Comparison of ENCODE assay signal across 3 cellular contexts in the genomic region with DNA sequence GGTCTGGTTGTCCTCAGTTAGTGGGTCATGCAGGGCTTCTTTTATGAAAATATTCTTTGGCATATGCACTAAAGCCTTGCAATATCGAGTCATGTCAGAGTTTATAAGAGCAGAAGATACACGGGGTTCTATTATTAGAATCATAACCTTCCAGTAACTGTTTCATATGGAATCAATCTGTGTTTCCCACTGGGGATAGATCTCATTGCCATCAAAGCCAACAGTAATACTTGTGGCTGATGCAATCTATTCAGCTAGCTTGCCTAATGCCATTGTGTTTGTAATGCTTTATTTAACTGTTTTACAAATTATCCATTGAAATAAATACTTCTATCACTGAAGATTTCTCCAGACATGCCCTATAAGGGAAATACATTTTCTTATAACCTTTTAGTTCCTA.
TF ChIP-seq lines count a peak whose summit lies in the region.

No MANE protein-coding gene starts in this region.

TF ChIP-seq in SK-N-SH treated with all-trans-retinoic acid at 6 μM for 48 hours, 23 proteins besides CTCF, POLR2A, EP300 and RAD21:
- TF ChIP-seq, protein P1, sequence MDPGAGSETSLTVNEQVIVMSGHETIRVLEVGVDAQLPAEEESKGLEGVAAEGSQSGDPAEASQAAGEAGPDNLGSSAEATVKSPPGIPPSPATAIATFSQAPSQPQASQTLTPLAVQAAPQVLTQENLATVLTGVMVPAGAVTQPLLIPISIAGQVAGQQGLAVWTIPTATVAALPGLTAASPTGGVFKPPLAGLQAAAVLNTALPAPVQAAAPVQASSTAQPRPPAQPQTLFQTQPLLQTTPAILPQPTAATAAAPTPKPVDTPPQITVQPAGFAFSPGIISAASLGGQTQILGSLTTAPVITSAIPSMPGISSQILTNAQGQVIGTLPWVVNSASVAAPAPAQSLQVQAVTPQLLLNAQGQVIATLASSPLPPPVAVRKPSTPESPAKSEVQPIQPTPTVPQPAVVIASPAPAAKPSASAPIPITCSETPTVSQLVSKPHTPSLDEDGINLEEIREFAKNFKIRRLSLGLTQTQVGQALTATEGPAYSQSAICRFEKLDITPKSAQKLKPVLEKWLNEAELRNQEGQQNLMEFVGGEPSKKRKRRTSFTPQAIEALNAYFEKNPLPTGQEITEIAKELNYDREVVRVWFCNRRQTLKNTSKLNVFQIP (CRISPR knock-in tag; IDR thresholded peaks at IDR 0.05; ENCODE audit: borderline replicate concordance, low read depth): no peak
- no peak for TF ChIP-seq GLIS3 (CRISPR knock-in tag; IDR thresholded peaks at IDR 0.05)
- TF ChIP-seq ZC3H10 (CRISPR knock-in tag; IDR thresholded peaks at IDR 0.05): no peak

TF ChIP-seq in SK-N-SH, 30 proteins besides CTCF, POLR2A, EP300 and RAD21:
- TF ChIP-seq USF2 (IDR thresholded peaks at IDR 0.05; ENCODE audit: borderline replicate concordance, low read depth, low read length) (no peak), GATA2 (CRISPR knock-in tag; IDR thresholded peaks at IDR 0.05) (no peak), NRF1 (IDR thresholded peaks at IDR 0.05; ENCODE audit: low read depth, low read length) (no peak), POLR2AphosphoS5 (IDR thresholded peaks at IDR 0.05; ENCODE audit: low read depth, low read length) (no peak), IRF3 (IDR thresholded peaks at IDR 0.05; ENCODE audit: low read depth, low read length) (no peak), FOXM1 (IDR thresholded peaks at IDR 0.05; ENCODE audit: low read depth) (no peak), TCF12 (IDR thresholded peaks at IDR 0.05) (no peak), RCOR1 (IDR thresholded peaks at IDR 0.05; ENCODE audit: low read length) (no peak), FOXJ3 (CRISPR knock-in tag; IDR thresholded peaks at IDR 0.05) (no peak), GABPA (IDR thresholded peaks at IDR 0.05; ENCODE audit: low read depth) (no peak), FOSL2 (IDR thresholded peaks at IDR 0.05; ENCODE audit: borderline replicate concordance, low read depth) (no peak), TEAD4 (IDR thresholded peaks at IDR 0.05; ENCODE audit: borderline replicate concordance, insufficient read depth) (no peak), SMC3 (IDR thresholded peaks at IDR 0.05; ENCODE audit: low read depth, low read length) (no peak), YY1 (IDR thresholded peaks at IDR 0.05; ENCODE audit: low read depth) (no peak)
- TF ChIP-seq, protein P2, sequence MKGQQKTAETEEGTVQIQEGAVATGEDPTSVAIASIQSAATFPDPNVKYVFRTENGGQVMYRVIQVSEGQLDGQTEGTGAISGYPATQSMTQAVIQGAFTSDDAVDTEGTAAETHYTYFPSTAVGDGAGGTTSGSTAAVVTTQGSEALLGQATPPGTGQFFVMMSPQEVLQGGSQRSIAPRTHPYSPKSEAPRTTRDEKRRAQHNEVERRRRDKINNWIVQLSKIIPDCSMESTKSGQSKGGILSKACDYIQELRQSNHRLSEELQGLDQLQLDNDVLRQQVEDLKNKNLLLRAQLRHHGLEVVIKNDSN (IDR thresholded peaks at IDR 0.05; ENCODE audit: borderline replicate concordance, low read depth): no peak

TF ChIP-seq in H1, 55 proteins besides CTCF, POLR2A, EP300 and RAD21 (continued from another document):
- TF ChIP-seq CHD7 (IDR thresholded peaks at IDR 0.05; ENCODE audit: insufficient replicate concordance, low read length): no peak
- TF ChIP-seq NANOG (IDR thresholded peaks at IDR 0.05; ENCODE audit: insufficient read depth, low read depth, low read length, poor library complexity, severe bottlenecking): no peak
- no peak for TF ChIP-seq PHF8 (conservative IDR thresholded peaks at IDR 0.05; ENCODE audit: low read depth, low read length)
- TF ChIP-seq EGR1 (IDR thresholded peaks at IDR 0.05; ENCODE audit: borderline replicate concordance, low read depth, low read length): no peak
- no peak for TF ChIP-seq JUN (IDR thresholded peaks at IDR 0.05; ENCODE audit: low read depth, low read length)
- TF ChIP-seq KDM1A (IDR thresholded peaks at IDR 0.05; ENCODE audit: borderline replicate concordance, low read length): no peak
- TF ChIP-seq BRCA1 (IDR thresholded peaks at IDR 0.05; ENCODE audit: low read depth, low read length): no peak
- TF ChIP-seq CBX5 (IDR thresholded peaks at IDR 0.05; ENCODE audit: low read depth, low read length): no peak
- TF ChIP-seq TAF1 (IDR thresholded peaks at IDR 0.05; ENCODE audit: low read depth, low read length): no peak
- TF ChIP-seq E2F6 (IDR thresholded peaks at IDR 0.05): no peak
- no peak for TF ChIP-seq SP2 (IDR thresholded peaks at IDR 0.05; ENCODE audit: low read length)
- no peak for TF ChIP-seq TAF7 (optimal IDR thresholded peaks at IDR 0.05; ENCODE audit: borderline replicate concordance, low read depth, low read length)
